18 cellular contexts compared by ENCODE assay signal in genomic region chr18:79605481-79605880, GRCh38.
"Had no signal": no experiment of that assay in that cellular context is flagged by ENCODE, and none has a peak within 500 bp of the region (broad histone marks: within the 10 kb centered on the region; RNA-seq: fewer than 3 reads in every experiment).

No MANE protein-coding gene starts in this region.

- H3K27ac ChIP-seq: esophagus muscularis mucosa, gastroesophageal sphincter, heart left ventricle, neutrophil, parathyroid adenoma, tibial nerve had no signal

- H3K27me3 ChIP-seq: tibial nerve had no signal

- H3K4me2 ChIP-seq: SK-N-SH had no signal

- H3K9me3 ChIP-seq: esophagus muscularis mucosa, gastroesophageal sphincter, heart left ventricle, mucosa of descending colon, neutrophil, SK-N-SH, tibial nerve had no signal

- ATAC-seq: activated CD4-positive, alpha-beta T cell treated with anti-CD3 and anti-CD28 coated beads for 36 hours; activated naive CD8-positive, alpha-beta T cell treated with anti-CD3 and anti-CD28 coated beads, Interleukin-2, amount 50 U/mL, for 24 hours; gastroesophageal sphincter; heart left ventricle; mucosa of descending colon; WTC11 had no signal

- H3K36me3 ChIP-seq: esophagus muscularis mucosa, gastroesophageal sphincter, heart left ventricle, neutrophil, tibial nerve had no signal

- H3K4me1 ChIP-seq: gastroesophageal sphincter, parathyroid adenoma had no signal

- H3K4me3 ChIP-seq: esophagus muscularis mucosa, gastroesophageal sphincter, heart left ventricle, mucosa of descending colon, tibial nerve had no signal

- H3K79me2 ChIP-seq: parathyroid adenoma had no signal

- H2AFZ ChIP-seq: parathyroid adenoma had no signal

- H3K9ac ChIP-seq: parathyroid adenoma, SK-N-SH had no signal

- DNase-seq: activated CD4-positive, alpha-beta T cell treated with anti-CD3 and anti-CD28 coated beads for 36 hours; activated CD4-positive, alpha-beta T cell treated with anti-CD3 and anti-CD28 coated beads, Interleukin-2, amount 50 U/mL, for 48 hours; activated naive CD4-positive, alpha-beta T cell; activated naive CD8-positive, alpha-beta T cell treated with anti-CD3 and anti-CD28 coated beads, Interleukin-2, amount 50 U/mL, for 24 hours; anterior cingulate cortex; effector CD4-positive, alpha-beta T cell; naive B cell; SK-N-SH; stimulated activated CD4-positive, alpha-beta T cell treated with anti-CD3 and anti-CD28 coated beads, Interleukin-15, amount 100 ng/mL, for 24 hours; stimulated activated CD4-positive, alpha-beta T cell treated with anti-CD3 and anti-CD28 coated beads, Interleukin-2, amount 100 ng/mL, for 48 hours had no signal
